ENCODE assay signal across 23 cellular contexts in genomic region chr5:6488021-6488420, GRCh38. TPM values are rescaled to one million over a fixed set of nuclear protein-coding genes. Genes with fewer than 3 reads are reported as not detected.
DNase-seq lines count a peak whose midpoint lies in the region; ATAC-seq, FAIRE-seq and TF ChIP-seq lines count a peak whose summit lies in the region.
"Had no signal": no experiment of that assay in that cellular context is flagged by ENCODE, and none has a peak within 500 bp of the region (broad histone marks: within the 10 kb centered on the region; RNA-seq: fewer than 3 reads in every experiment).

No MANE protein-coding gene starts in this region.

- H3F3A ChIP-seq in PC-3 (ENCODE audit: low read length, unreplicated experiment), result no peaks in the 10 kb centered on the region

- H3K9ac ChIP-seq in PC-3 (ENCODE audit: low read length), result no peak overlapping the region

- no peaks in the 10 kb centered on the region for H3K79me2 ChIP-seq in PC-3 (ENCODE audit: low read length)

- H3K4me1 ChIP-seq in heart right ventricle (peaks cover 0 to 26% (median 9%) of the 10 kb centered on the region in 9 donors), PC-3 (ENCODE audit: insufficient read depth, low read length) (peaks cover 14% of the 10 kb centered on the region)
- H3K4me1 ChIP-seq: BE2C, body of pancreas, esophagus squamous epithelium, uterus had no signal

- H3K36me3 ChIP-seq in heart right ventricle (peaks cover 0 to 17% (median 0%) of the 10 kb centered on the region in 9 donors), PC-3 (ENCODE audit: low read depth, low read length) (no peaks in the 10 kb centered on the region)
- H3K36me3 ChIP-seq: BE2C, neutrophil, uterus had no signal

- no peak overlapping the region for H3K27ac ChIP-seq in heart right ventricle
- H3K27ac ChIP-seq in PC-3 (ENCODE audit: low read length), result no peak overlapping the region
- H3K27ac ChIP-seq: body of pancreas, esophagus squamous epithelium, neutrophil, RWPE1, uterus had no signal

- FAIRE-seq in frontal cortex (lab: Jason Lieb, UNC), result peak; percentile 88
- FAIRE-seq: A204.1 had no signal

- no peak for DNase-seq in heart right ventricle
- no peak for DNase-seq in Right ventricle myocardium inferior (ENCODE audit: missing footprints)
- peak; percentile 44 for DNase-seq in PC-3
- DNase-seq in frontal cortex (ENCODE audit: low spot score in 2 of 2), result peak; percentile 56 to 59
- DNase-seq in superior temporal gyrus (ENCODE audit: extremely low spot score), result peak; percentile 96
- DNase-seq in activated effector memory CD4-positive, alpha-beta T cell treated with anti-CD3 and anti-CD28 coated beads, Interleukin-2, amount 50 U/mL, for 16 hours, result no peak
- DNase-seq: BE2C, body of pancreas, EL, esophagus squamous epithelium, glutamatergic neuron, NCI-H187, NCI-H446, uterus had no signal

- POLR2A ChIA-PET in PC-3 (lab: Charles Lee; ENCODE audit: unreplicated experiment), result no interaction called here

- H3K4me2 ChIP-seq in PC-3 (ENCODE audit: low read length), result no peak overlapping the region

- ATAC-seq in heart right ventricle (peak in 5 of 8 donors; percentile 17 to 63 (median 36)), Right ventricle myocardium inferior (no peak), PC-3 (peak; percentile 55; the same call in 1 of the 2 replicates), HG03095 (IDR thresholded peaks at IDR 0.05; ENCODE audit: unreplicated experiment) (no peak), HG03442 (IDR thresholded peaks at IDR 0.05; ENCODE audit: unreplicated experiment) (no peak)
- ATAC-seq: activated CD4-positive, CD25-positive, alpha-beta regulatory T cell treated with anti-CD3 and anti-CD28 coated beads, Interleukin-2, amount 50 U/mL, for 24 hours; activated naive CD4-positive, alpha-beta T cell treated with anti-CD3 and anti-CD28 coated beads, Interleukin-2, amount 50 U/mL, for 72 hours; body of pancreas; left lobe of liver had no signal

- H4K20me1 ChIP-seq in PC-3 (ENCODE audit: low read length), result no peaks in the 10 kb centered on the region

- H3K27me3 ChIP-seq in heart right ventricle (peaks cover 0 to 3% (median 0%) of the 10 kb centered on the region in 7 donors), PC-3 (ENCODE audit: low read length) (no peaks in the 10 kb centered on the region)
- H3K27me3 ChIP-seq: BE2C, body of pancreas, uterus had no signal

- CTCF ChIA-PET in PC-3 (lab: Charles Lee), result no interaction called here

- intact Hi-C loops in heart right ventricle (cut with DNase I), result no loop called here
- intact Hi-C loops in Right ventricle myocardium inferior (cut with DNase I), result no loop called here
- intact Hi-C loops in PC-3 (cut with micrococcal nuclease), result no loop called here

- no peak for TF ChIP-seq CTCF in heart right ventricle (IDR thresholded peaks at IDR 0.05)
- TF ChIP-seq CTCF in PC-3 (conservative IDR thresholded peaks at IDR 0.05; ENCODE audit: low read depth, low read length), result no peak

- BruUV-seq in PC-3 (replicated peaks; lab: Mats Ljungman, UMichigan), result no TSS peak

- 7 to 13% methylated on average over 4 of the region's 4 CpGs for WGBS in heart right ventricle, 2 donors

- H2AFZ ChIP-seq in PC-3 (ENCODE audit: low read length), result no peak overlapping the region

- H3K4me3 ChIP-seq in heart right ventricle (no peak overlapping the region), PC-3 (ENCODE audit: low read length) (no peak overlapping the region)
- H3K4me3 ChIP-seq: body of pancreas, esophagus squamous epithelium, uterus had no signal

- H3K9me3 ChIP-seq in heart right ventricle (no peaks in the 10 kb centered on the region), PC-3 (ENCODE audit: low read length) (no peaks in the 10 kb centered on the region)
- H3K9me3 ChIP-seq: BE2C, body of pancreas, esophagus squamous epithelium, neutrophil, uterus had no signal

- H3K9me2 ChIP-seq in PC-3 (replicated peaks; ENCODE audit: low read length), result no peaks in the 10 kb centered on the region

RNA-seq across cellular contexts. Expression of gene UBE2QL1, which starts 39.4 kb away (rescaled TPM):
- total RNA-seq in heart right ventricle (10 to 100 TPM; 13.0 to 26.3 (median 18.6) TPM), Right ventricle myocardium inferior (21.9 TPM), PC-3 (2014; rRNA removed) (7.4 and 8.8 TPM in 2 replicates), frontal cortex (39.1 TPM)
- 1 to 10 TPM; 8.9 to 9.8 TPM for polyA plus RNA-seq in heart right ventricle
- total RNA-seq: activated naive CD4-positive, alpha-beta T cell treated with anti-CD3 and anti-CD28 coated beads, Interleukin-2, amount 50 U/mL, for 72 hours; renal cortical epithelial cell had no signal

Comparison
In these comparisons a context has a peak if more than half of its experiments do, and no peak if none do; other contexts are left out.
1. ATAC-seq: peak in heart right ventricle (5 of 8) and PC-3 (single experiment); none in Right ventricle myocardium inferior (single experiment), HG03095 (single experiment) and HG03442 (single experiment).
2. DNase-seq: peak in PC-3 (single experiment), frontal cortex (2 of 2) and superior temporal gyrus (single experiment); none in heart right ventricle (0 of 2), Right ventricle myocardium inferior (single experiment) and activated effector memory CD4-positive, alpha-beta T cell treated with anti-CD3 and anti-CD28 coated beads, Interleukin-2, amount 50 U/mL, for 16 hours (single experiment).